ENCODE assay signal across 17 cellular contexts in the genomic region with DNA sequence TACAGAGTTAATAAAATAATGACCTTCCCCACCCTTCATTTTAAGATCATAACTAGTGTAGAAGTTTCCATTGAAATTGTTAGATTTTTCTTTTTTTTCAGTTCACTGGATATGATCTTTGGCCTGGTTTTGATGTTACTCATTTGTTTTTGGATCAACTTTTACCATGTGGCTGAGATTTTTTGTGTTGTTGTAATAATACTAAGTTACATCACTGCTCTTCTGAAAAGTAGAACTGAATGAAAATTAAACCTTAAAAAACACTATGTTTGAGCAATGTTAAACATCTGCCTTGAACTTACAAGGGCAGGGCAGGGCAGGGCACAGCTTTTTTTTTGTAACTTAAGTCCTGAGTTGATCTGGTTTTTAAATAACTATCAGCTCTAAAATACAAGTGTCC.
DNase-seq lines count a peak whose midpoint lies in the region; ATAC-seq and TF ChIP-seq lines count a peak whose summit lies in the region.
"Had no signal": no experiment of that assay in that cellular context is flagged by ENCODE, and none has a peak within 500 bp of the region (broad histone marks: within the 10 kb centered on the region; RNA-seq: fewer than 3 reads in every experiment).

No MANE protein-coding gene starts in this region.

- ATAC-seq in HG03280 (IDR thresholded peaks at IDR 0.05; ENCODE audit: unreplicated experiment), result no peak
- ATAC-seq: activated naive CD8-positive, alpha-beta T cell treated with anti-CD3 and anti-CD28 coated beads, Interleukin-2, amount 50 U/mL, for 24 hours; stimulated activated naive CD8-positive, alpha-beta T cell treated with anti-CD3 and anti-CD28 coated beads, Interleukin-15, amount 100 ng/mL, for 72 hours had no signal

- H3K9me2 ChIP-seq in Karpas-422 (replicated peaks; ENCODE audit: insufficient read depth, low read length), result no peaks in the 10 kb centered on the region

- H3K4me1 ChIP-seq in osteoblast (ENCODE audit: insufficient read depth, low read length) (peaks cover 10% of the 10 kb centered on the region), Karpas-422 (ENCODE audit: low read length) (no peaks in the 10 kb centered on the region)

- H2AFZ ChIP-seq in osteoblast (ENCODE audit: low read length) (no peak overlapping the region), Karpas-422 (ENCODE audit: low read length) (no peak overlapping the region)

- H3K36me3 ChIP-seq in osteoblast (ENCODE audit: insufficient read depth, low read length) (no peaks in the 10 kb centered on the region), Karpas-422 (ENCODE audit: insufficient read depth, low read length) (no peaks in the 10 kb centered on the region)

- DNase-seq in AG08396 (ENCODE audit: low spot score) (peak; percentile 21), amniotic epithelial cell (ENCODE audit: low read depth) (peak; percentile 69), foreskin fibroblast (peak; percentile 62 to 81), osteoblast (ENCODE audit: insufficient read length, low spot score, missing footprints) (peak; percentile 44), Karpas-422 (no peak), NCI-H526 (lab: John Stamatoyannopoulos, UW) (no peak), RPMI8226 (no peak)
- DNase-seq: ACHN; activated CD4-positive, CD25-positive, alpha-beta regulatory T cell treated with anti-CD3 and anti-CD28 coated beads, Interleukin-2, amount 50 U/mL, for 72 hours; activated naive CD8-positive, alpha-beta T cell treated with anti-CD3 and anti-CD28 coated beads, Interleukin-2, amount 50 U/mL, for 24 hours; KG1; NCI-H1105; NCI-H524; OCI-M1; retina; stimulated activated naive CD8-positive, alpha-beta T cell treated with anti-CD3 and anti-CD28 coated beads, Interleukin-15, amount 100 ng/mL, for 72 hours had no signal

- no peak overlapping the region for H3K9ac ChIP-seq in Karpas-422 (ENCODE audit: low read length)

- no peak for TF ChIP-seq CTCF in foreskin fibroblast (IDR thresholded peaks at IDR 0.05; ENCODE audit: low read depth, low read length)
- TF ChIP-seq CTCF in osteoblast (IDR thresholded peaks at IDR 0.05; ENCODE audit: extremely low read depth, low read depth, low read length), result no peak

- H3K9me3 ChIP-seq in osteoblast (ENCODE audit: low read depth, low read length) (no peaks in the 10 kb centered on the region), Karpas-422 (ENCODE audit: low read length) (peaks cover 21% of the 10 kb centered on the region)

- H3K27me3 ChIP-seq in osteoblast (ENCODE audit: insufficient read depth, low read length), result no peaks in the 10 kb centered on the region
- no peaks in the 10 kb centered on the region for H3K27me3 ChIP-seq in Karpas-422 (ENCODE audit: low read length)

- H4K20me1 ChIP-seq in osteoblast (ENCODE audit: insufficient read depth, low read length) (no peaks in the 10 kb centered on the region), Karpas-422 (ENCODE audit: insufficient read depth, low read depth, low read length) (no peaks in the 10 kb centered on the region)

- peak overlapping the region; percentile 17 for H3K27ac ChIP-seq in osteoblast (ENCODE audit: low read depth, low read length)
- no peak overlapping the region for H3K27ac ChIP-seq in Karpas-422 (ENCODE audit: low read length)

- H3K79me2 ChIP-seq in osteoblast (ENCODE audit: insufficient read depth, low read length) (no peaks in the 10 kb centered on the region), Karpas-422 (ENCODE audit: low read length) (no peaks in the 10 kb centered on the region)

- H3K4me3 ChIP-seq in foreskin fibroblast (ENCODE audit: low read depth in 1 of 2, low read length in 2 of 2) (no peak overlapping the region), osteoblast (ENCODE audit: insufficient read depth, low read length) (no peak overlapping the region), Karpas-422 (ENCODE audit: low read length) (no peak overlapping the region)

- no peak overlapping the region for H3K4me2 ChIP-seq in osteoblast (ENCODE audit: insufficient read depth, low read length)
- no peak overlapping the region for H3K4me2 ChIP-seq in Karpas-422 (ENCODE audit: low read depth, low read length, poor library complexity, severe bottlenecking)

Comparison
In these comparisons a context has a peak if more than half of its experiments do, and no peak if none do; other contexts are left out.
1. DNase-seq: peak in AG08396 (single experiment), amniotic epithelial cell (single experiment), foreskin fibroblast (2 of 2) and osteoblast (single experiment); none in Karpas-422 (single experiment), NCI-H526 (0 of 2) and RPMI8226 (single experiment).